ENCODE assay signal across 1 cellular context in the genomic region with DNA sequence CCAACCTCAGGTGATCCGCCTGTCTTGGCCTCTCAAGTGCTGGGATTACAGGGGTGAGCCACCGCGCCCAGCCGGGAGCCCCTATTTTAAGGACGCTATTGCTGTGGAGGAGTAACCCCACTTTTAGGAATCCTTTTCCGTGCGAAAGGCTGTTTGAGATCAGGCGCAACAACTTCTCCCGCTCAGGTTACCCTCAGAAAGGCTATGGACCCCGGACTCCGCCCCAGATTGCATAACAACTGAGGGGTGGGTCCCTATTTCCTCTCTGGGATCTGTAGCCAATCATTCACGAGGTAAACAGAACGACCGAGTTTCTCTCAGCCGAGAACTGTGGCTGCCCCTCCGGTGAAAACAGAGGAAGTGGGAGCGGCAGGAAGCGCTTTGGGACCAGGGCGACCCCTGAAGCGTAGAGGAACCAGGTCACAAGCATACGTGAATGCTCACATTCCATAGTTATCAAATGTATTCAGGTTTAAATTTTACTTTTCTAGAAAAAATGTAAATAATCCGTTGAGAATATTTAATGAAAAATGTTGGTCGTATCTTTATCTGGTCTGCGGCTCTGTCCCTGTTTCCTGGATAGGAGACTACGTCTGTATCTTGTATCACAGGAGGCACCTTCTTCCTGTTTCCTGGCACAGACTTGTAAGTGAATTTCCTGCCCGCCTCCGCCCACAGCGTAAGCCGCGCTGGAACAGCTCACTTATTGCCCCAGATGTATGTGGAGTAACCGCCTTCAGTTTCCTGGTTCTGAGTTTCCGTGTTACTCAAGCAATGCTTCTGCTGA.
TF ChIP-seq lines count a peak whose summit lies in the region.

No MANE protein-coding gene starts in this region.

TF ChIP-seq in GM12878, 131 proteins besides CTCF, POLR2A, EP300 and RAD21 (continued from another document):
- peak; percentile 65 for TF ChIP-seq MLLT1 (IDR thresholded peaks at IDR 0.05)
- TF ChIP-seq DPF2 (IDR thresholded peaks at IDR 0.05) = peak; percentile 75
- peak; percentile 51 for TF ChIP-seq ATF7 (IDR thresholded peaks at IDR 0.05; ENCODE audit: low read depth)
- no peak; the same call in 1 of the 2 replicates for TF ChIP-seq PML (IDR thresholded peaks at IDR 0.05; ENCODE audit: low read length)
- TF ChIP-seq GABPA (IDR thresholded peaks at IDR 0.05; ENCODE audit: low read depth) = 0 out of 2 replicates have a peak, but pooled peaks have one; percentile 51
- peak; percentile 35 for TF ChIP-seq E4F1 (IDR thresholded peaks at IDR 0.05; ENCODE audit: borderline replicate concordance, partially characterized antibody)
- peak; percentile 73 for TF ChIP-seq NFIC (IDR thresholded peaks at IDR 0.05; ENCODE audit: low read depth, low read length)
- TF ChIP-seq, protein P1, sequence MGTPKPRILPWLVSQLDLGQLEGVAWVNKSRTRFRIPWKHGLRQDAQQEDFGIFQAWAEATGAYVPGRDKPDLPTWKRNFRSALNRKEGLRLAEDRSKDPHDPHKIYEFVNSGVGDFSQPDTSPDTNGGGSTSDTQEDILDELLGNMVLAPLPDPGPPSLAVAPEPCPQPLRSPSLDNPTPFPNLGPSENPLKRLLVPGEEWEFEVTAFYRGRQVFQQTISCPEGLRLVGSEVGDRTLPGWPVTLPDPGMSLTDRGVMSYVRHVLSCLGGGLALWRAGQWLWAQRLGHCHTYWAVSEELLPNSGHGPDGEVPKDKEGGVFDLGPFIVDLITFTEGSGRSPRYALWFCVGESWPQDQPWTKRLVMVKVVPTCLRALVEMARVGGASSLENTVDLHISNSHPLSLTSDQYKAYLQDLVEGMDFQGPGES (IDR thresholded peaks at IDR 0.05) = no peak
- TF ChIP-seq KDM1A (IDR thresholded peaks at IDR 0.05; ENCODE audit: borderline replicate concordance) = no peak
- peak; percentile 44; the same call in 1 of the 2 replicates for TF ChIP-seq FOXM1 (IDR thresholded peaks at IDR 0.05; ENCODE audit: low read depth, low read length)
- no peak for TF ChIP-seq PRDM15 (CRISPR knock-in tag; IDR thresholded peaks at IDR 0.05)
- peak; percentile 68; the same call in 1 of the 2 replicates for TF ChIP-seq ZBED1 (IDR thresholded peaks at IDR 0.05; ENCODE audit: borderline replicate concordance)
- peak; percentile 62 for TF ChIP-seq CREM (IDR thresholded peaks at IDR 0.05; ENCODE audit: low read depth)
- TF ChIP-seq ZNF622 (IDR thresholded peaks at IDR 0.05) = no peak
- TF ChIP-seq CHD4 (IDR thresholded peaks at IDR 0.05) = no peak; the same call in 1 of the 2 replicates
- TF ChIP-seq ATF3 (IDR thresholded peaks at IDR 0.05; ENCODE audit: borderline replicate concordance, extremely low read depth, low read depth, low read length) = no peak
- TF ChIP-seq, protein P2, sequence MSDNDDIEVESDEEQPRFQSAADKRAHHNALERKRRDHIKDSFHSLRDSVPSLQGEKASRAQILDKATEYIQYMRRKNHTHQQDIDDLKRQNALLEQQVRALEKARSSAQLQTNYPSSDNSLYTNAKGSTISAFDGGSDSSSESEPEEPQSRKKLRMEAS (IDR thresholded peaks at IDR 0.05; ENCODE audit: low read depth, low read length) = peak; percentile 63; the same call in 1 of the 2 replicates
